9 cellular contexts compared by ENCODE assay signal in the genomic region with DNA sequence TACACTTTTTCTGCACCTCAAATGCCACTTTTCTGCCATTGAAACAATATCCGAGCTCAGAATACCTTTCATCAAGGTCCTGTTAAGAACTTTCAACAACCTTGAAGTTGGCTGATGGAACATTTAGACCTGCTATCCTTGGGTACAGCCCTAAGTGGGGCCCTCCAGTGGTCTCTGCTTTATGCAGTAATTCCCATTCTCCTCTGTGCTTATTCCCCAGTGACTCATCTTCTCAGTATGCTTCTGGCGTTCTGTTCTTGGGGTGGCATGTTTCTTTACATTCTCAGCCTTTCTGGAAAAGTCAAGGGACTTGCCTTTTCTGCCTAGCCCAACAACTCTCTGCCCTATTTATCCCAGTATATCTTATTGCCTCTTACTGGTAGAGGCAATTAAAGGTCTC. TPM values are rescaled to one million over a fixed set of nuclear protein-coding genes. Genes with fewer than 3 reads are reported as not detected.
DNase-seq lines count a peak whose midpoint lies in the region; ATAC-seq and TF ChIP-seq lines count a peak whose summit lies in the region.
"Had no signal": no experiment of that assay in that cellular context is flagged by ENCODE, and none has a peak within 500 bp of the region (broad histone marks: within the 10 kb centered on the region; RNA-seq: fewer than 3 reads in every experiment).

No MANE protein-coding gene starts in this region.

- no peaks in the 10 kb centered on the region for H3K27me3 Mint-ChIP-seq in activated CD4-positive, alpha-beta memory T cell treated with anti-CD3 and anti-CD28 coated beads, Interleukin-2, amount 10 ng/mL, durations not matched to agents 7 days and 5 days

- ATAC-seq in GM19395 (IDR thresholded peaks at IDR 0.05; ENCODE audit: unreplicated experiment) (no peak), GM21390 (IDR thresholded peaks at IDR 0.05; ENCODE audit: unreplicated experiment) (no peak)

- TF ChIP-seq CTCF in AG09309 (IDR thresholded peaks at IDR 0.05; ENCODE audit: control insufficient read depth, insufficient read depth, low read depth, low read length, missing control alignments): peak; percentile 39

- peaks cover under 1% of the 10 kb centered on the region; the same call in 1 of the 2 replicates for H3K27me3 ChIP-seq in H7 (ENCODE audit: control insufficient read depth, insufficient read depth, low read length)

- CTCF ChIA-PET in activated CD4-positive, alpha-beta memory T cell treated with anti-CD3 and anti-CD28 coated beads, Interleukin-2, amount 10 ng/mL, durations not matched to agents 7 days and 5 days (lab: Charles Lee): no interaction called here

- peak overlapping the region; percentile 36 for H3K27ac Mint-ChIP-seq in activated CD4-positive, alpha-beta memory T cell treated with anti-CD3 and anti-CD28 coated beads, Interleukin-2, amount 10 ng/mL, durations not matched to agents 7 days and 5 days

- peaks cover 93% of the 10 kb centered on the region for H3K4me1 Mint-ChIP-seq in activated CD4-positive, alpha-beta memory T cell treated with anti-CD3 and anti-CD28 coated beads, Interleukin-2, amount 10 ng/mL, durations not matched to agents 7 days and 5 days

- no peaks in the 10 kb centered on the region for H3K9me3 Mint-ChIP-seq in activated CD4-positive, alpha-beta memory T cell treated with anti-CD3 and anti-CD28 coated beads, Interleukin-2, amount 10 ng/mL, durations not matched to agents 7 days and 5 days

- peaks cover 33% of the 10 kb centered on the region for H3K36me3 Mint-ChIP-seq in activated CD4-positive, alpha-beta memory T cell treated with anti-CD3 and anti-CD28 coated beads, Interleukin-2, amount 10 ng/mL, durations not matched to agents 7 days and 5 days (ENCODE audit: low read depth)

- POLR2A ChIA-PET in activated CD4-positive, alpha-beta memory T cell treated with anti-CD3 and anti-CD28 coated beads, Interleukin-2, amount 10 ng/mL, durations not matched to agents 7 days and 5 days (lab: Charles Lee): interaction anchor here (13.8 kb wide), 1 partner anchor 12 kb away, joined by 168 read pairs; no protein-coding TSS in a partner anchor

- H3K4me3 Mint-ChIP-seq in activated CD4-positive, alpha-beta memory T cell treated with anti-CD3 and anti-CD28 coated beads, Interleukin-2, amount 10 ng/mL, durations not matched to agents 7 days and 5 days: no peak overlapping the region

- H3K4me3 ChIP-seq in AG09309 (ENCODE audit: control insufficient read depth, low read depth, low read length) (no peak overlapping the region), H7 (ENCODE audit: insufficient read depth, low read depth, low read length) (no peak overlapping the region)

- DNase-seq in AG09309 (ENCODE audit: low read depth): peak; percentile 21
- peak; percentile 31 for DNase-seq in H7
- no peak for DNase-seq in activated CD4-positive, alpha-beta memory T cell treated with anti-CD3 and anti-CD28 coated beads, Interleukin-2, amount 10 ng/mL, durations not matched to agents 7 days and 5 days
- peak; percentile 52 for DNase-seq in iPS-NIHi7 (ENCODE audit: extremely low spot score)
- no peak for DNase-seq in activated CD4-positive, alpha-beta T cell treated with anti-CD3 and anti-CD28 coated beads, Interleukin-2, amount 50 U/mL, for 1 hour
- no peak for DNase-seq in cerebellum (ENCODE audit: low spot score)
- DNase-seq: stimulated activated CD4-positive, alpha-beta T cell treated with anti-CD3 and anti-CD28 coated beads, Interleukin-2, amount 100 ng/mL, for 48 hours had no signal

- H3K36me3 ChIP-seq in H7 (replicated peaks; ENCODE audit: control insufficient read depth, insufficient read depth, low read length): no peaks in the 10 kb centered on the region; the same call in 1 of the 2 replicates

RNA-seq across cellular contexts. Expression of a gene that starts 7.1 kb away (rescaled TPM):
- total RNA-seq in H7 (2014; rRNA removed; shearing (Covaris generic)): 6.7 and 10.6 TPM in 2 replicates
- total RNA-seq in activated CD4-positive, alpha-beta memory T cell treated with anti-CD3 and anti-CD28 coated beads, Interleukin-2, amount 10 ng/mL, durations not matched to agents 7 days and 5 days: 100 to 1,000 TPM; 317 to 335 TPM
- 7.8 TPM for total RNA-seq in cerebellum

RNA-seq across cellular contexts. Expression of a gene that starts 52.3 kb away (rescaled TPM):
- not detected in 2 replicates for total RNA-seq in H7 (2014; rRNA removed; shearing (Covaris generic))
- under 1 TPM; 0.53 to 0.83 TPM for total RNA-seq in activated CD4-positive, alpha-beta memory T cell treated with anti-CD3 and anti-CD28 coated beads, Interleukin-2, amount 10 ng/mL, durations not matched to agents 7 days and 5 days
- total RNA-seq in cerebellum: 2.7 TPM

Comparison
In these comparisons a context has a peak if more than half of its experiments do, and no peak if none do; other contexts are left out.
1. DNase-seq: peak in AG09309 (single experiment), H7 (single experiment) and iPS-NIHi7 (single experiment); none in activated CD4-positive, alpha-beta memory T cell treated with anti-CD3 and anti-CD28 coated beads, Interleukin-2, amount 10 ng/mL, durations not matched to agents 7 days and 5 days (single experiment), activated CD4-positive, alpha-beta T cell treated with anti-CD3 and anti-CD28 coated beads, Interleukin-2, amount 50 U/mL, for 1 hour (single experiment) and cerebellum (single experiment).
2. RNA of a gene that starts 7.1 kb away (total RNA-seq): 317 to 335 TPM in activated CD4-positive, alpha-beta memory T cell treated with anti-CD3 and anti-CD28 coated beads, Interleukin-2, amount 10 ng/mL, durations not matched to agents 7 days and 5 days; 7.8 TPM in cerebellum (single experiment) and 6.7 to 10.6 TPM in H7; every median in the first group is over 10 times any median in the second.